In genomic region chr13:98542568-98543379, GRCh38 we compare ENCODE assay signal across 7 cellular contexts. TPM values are rescaled to one million over a fixed set of nuclear protein-coding genes. Genes with fewer than 3 reads are reported as not detected.
A peak's percentile ranks its signal among the peaks of the same experiment; 100 is the strongest.
DNase-seq lines count a peak whose midpoint lies in the region; ATAC-seq and TF ChIP-seq lines count a peak whose summit lies in the region.

No MANE protein-coding gene starts in this region.

- POLR2A ChIA-PET in MCF 10A (lab: Yijun Ruan, JAX): no interaction called here

- H3K36me3 ChIP-seq in sigmoid colon: no peaks in the 10 kb centered on the region

- no peak for TF ChIP-seq POLR2A in sigmoid colon (IDR thresholded peaks at IDR 0.05)

- 51 to 80% methylated on average over 23 of the region's 23 CpGs for WGBS in sigmoid colon, 2 donors

- peaks cover 12% of the 10 kb centered on the region for H3K36me3 Mint-ChIP-seq in MCF 10A (ENCODE audit: insufficient read depth, unreplicated experiment)

- no peaks in the 10 kb centered on the region for H3K9me3 ChIP-seq in sigmoid colon

- intact Hi-C loops in sigmoid colon (cut with DNase I) (no loop called here), MCF 10A (cut with micrococcal nuclease) (no loop called here)

- peak; percentile 52 for DNase-seq in sigmoid colon
- DNase-seq in dermis blood vessel endothelial cell: no peak
- DNase-seq in NCI-H2029 treated with DMSO at 0.1 percent for 48 hours (lab: John Stamatoyannopoulos, UW): no peak
- no peak for DNase-seq in MCF 10A (ENCODE audit: unreplicated experiment)

- BruUV-seq in MCF 10A (replicated peaks; lab: Mats Ljungman, UMichigan): no TSS peak

- peaks cover 0 to 81% (median 68%) of the 10 kb centered on the region in 4 donors for H3K4me1 ChIP-seq in sigmoid colon

- no peaks in the 10 kb centered on the region for H3K9me3 Mint-ChIP-seq in MCF 10A (ENCODE audit: unreplicated experiment)

- H3K4me3 Mint-ChIP-seq in MCF 10A (ENCODE audit: unreplicated experiment): no peak overlapping the region

- peaks cover 34% of the 10 kb centered on the region for H3K4me1 Mint-ChIP-seq in MCF 10A (ENCODE audit: insufficient read depth, unreplicated experiment)

- TF ChIP-seq CTCF in sigmoid colon (IDR thresholded peaks at IDR 0.05) (no peak), MCF 10A (IDR thresholded peaks at IDR 0.05; ENCODE audit: unreplicated experiment) (no peak)

- H3K4me3 ChIP-seq in sigmoid colon: peak overlapping the region in 1 of 4 donors; percentile 21

- no peaks in the 10 kb centered on the region for H3K27me3 ChIP-seq in sigmoid colon

- CTCF ChIA-PET in MCF 10A (lab: Yijun Ruan, JAX): interaction anchor here (0.5 to 0.7 kb wide), 2 partner anchors 9 to 118 kb away, joined by 3 to 4 read pairs; no protein-coding TSS in a partner anchor

- peak; percentile 69 for ATAC-seq in GM19395 (IDR thresholded peaks at IDR 0.05; ENCODE audit: unreplicated experiment)
- peak; percentile 56 for ATAC-seq in HG03354 (IDR thresholded peaks at IDR 0.05; ENCODE audit: poor library complexity, severe bottlenecking, unreplicated experiment)

- H3K27ac ChIP-seq in cingulate gyrus (ENCODE audit: low read depth, low read length): peak overlapping the region; percentile 34
- H3K27ac ChIP-seq in sigmoid colon: peak overlapping the region; percentile 50 to 68 (median 52)

- H3K27me3 Mint-ChIP-seq in MCF 10A (ENCODE audit: insufficient read depth, unreplicated experiment): no peaks in the 10 kb centered on the region

- TF ChIP-seq EP300 in sigmoid colon (IDR thresholded peaks at IDR 0.05): no peak

- no peak overlapping the region for H3K27ac Mint-ChIP-seq in MCF 10A (ENCODE audit: low read depth, unreplicated experiment)

RNA-seq across cellular contexts. Expression of gene STK24, which starts 34.1 kb away (rescaled TPM):
- total RNA-seq in sigmoid colon (10 to 100 TPM; 59.7 to 78.9 (median 64.4) TPM), dermis blood vessel endothelial cell (40.8 and 69.6 TPM in 2 replicates), MCF 10A (2022) (200 and 215 TPM in 2 replicates)
- 100 to 1,000 TPM; 104 to 200 (median 118) TPM for polyA plus RNA-seq in sigmoid colon
